ENCODE assay signal across 7 cellular contexts in the genomic region with DNA sequence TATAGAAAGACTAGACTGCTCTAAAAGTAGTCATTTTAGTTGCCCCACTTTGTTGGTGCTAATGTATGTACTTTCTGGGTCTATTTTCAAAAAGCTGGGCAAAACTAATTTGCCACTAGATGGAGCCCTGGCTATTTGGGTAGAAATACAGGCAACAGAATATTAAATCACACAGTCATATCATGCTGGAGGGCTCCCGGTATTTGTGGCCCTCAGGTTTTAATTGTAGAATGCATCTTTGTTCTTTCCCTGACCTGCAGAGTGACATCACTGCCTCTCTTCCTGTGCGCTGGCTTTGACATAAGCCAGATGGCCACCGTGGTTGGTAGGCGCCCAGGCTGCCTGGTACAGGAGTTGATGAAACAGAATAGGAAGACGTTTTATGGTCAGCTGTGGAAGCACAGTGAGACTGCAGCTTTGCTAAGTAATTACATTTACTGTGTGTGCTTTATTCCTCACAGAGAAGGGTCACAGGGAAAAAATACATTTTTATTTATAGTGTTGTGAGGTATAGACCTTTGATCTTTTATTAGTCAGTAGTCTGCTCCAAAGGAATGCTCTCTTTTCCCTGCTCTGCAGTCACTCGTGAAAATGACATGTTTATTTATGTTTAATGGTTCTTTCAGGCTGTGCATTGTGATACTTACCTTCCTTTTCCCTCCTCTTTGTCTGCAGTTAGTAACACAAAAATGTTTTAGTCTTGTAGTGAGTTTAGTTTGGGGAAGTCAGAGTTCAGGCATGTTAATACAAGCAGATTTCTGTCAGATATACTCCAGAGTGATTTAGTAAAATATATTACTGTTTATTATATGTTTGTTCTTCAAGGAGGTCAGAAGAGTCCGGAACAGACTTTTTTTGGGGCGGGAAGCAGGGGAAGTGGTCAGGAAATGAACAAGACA. TPM values are rescaled to one million over a fixed set of nuclear protein-coding genes. Genes with fewer than 3 reads are reported as not detected.
DNase-seq lines count a peak whose midpoint lies in the region; ATAC-seq, FAIRE-seq and TF ChIP-seq lines count a peak whose summit lies in the region.

No MANE protein-coding gene starts in this region.

- H3K4me3 ChIP-seq in NB4 (ENCODE audit: low read depth, low read length) (no peak overlapping the region), adipocyte (ENCODE audit: low read length) (no peak overlapping the region)
- H3K4me3 ChIP-seq in CD8-positive, alpha-beta memory T cell (ENCODE audit: low read length): no peak overlapping the region

- ATAC-seq in GM21723 (IDR thresholded peaks at IDR 0.05; ENCODE audit: unreplicated experiment): no peak

- H3K36me3 Mint-ChIP-seq in CD8-positive, alpha-beta memory T cell: no peaks in the 10 kb centered on the region

- H3K27me3 Mint-ChIP-seq in CD8-positive, alpha-beta memory T cell: peaks cover 7 to 36% of the 10 kb centered on the region in 2 donors

- H3K4me1 ChIP-seq in adipocyte (ENCODE audit: control insufficient read depth, insufficient read depth, low read length): peaks cover 25% of the 10 kb centered on the region
- no peaks in the 10 kb centered on the region for H3K4me1 ChIP-seq in CD8-positive, alpha-beta memory T cell (ENCODE audit: insufficient read depth, low read length)

- CTCF ChIA-PET in CD8-positive, alpha-beta memory T cell (lab: Charles Lee): no interaction called here

- no peak for FAIRE-seq in urothelium cell line (lab: Jason Lieb, UNC)

- no peaks in the 10 kb centered on the region for H3K9me3 ChIP-seq in adipocyte (ENCODE audit: control insufficient read depth, low read length)
- H3K9me3 ChIP-seq in CD8-positive, alpha-beta memory T cell (ENCODE audit: low read length): no peaks in the 10 kb centered on the region

- no peak overlapping the region for H3K27ac ChIP-seq in CD8-positive, alpha-beta memory T cell (ENCODE audit: low read depth, low read length)

- no peaks in the 10 kb centered on the region for H3K9me3 Mint-ChIP-seq in CD8-positive, alpha-beta memory T cell

- H3K4me1 Mint-ChIP-seq in CD8-positive, alpha-beta memory T cell: no peaks in the 10 kb centered on the region

- peak; percentile 55 for TF ChIP-seq CTCF in GM12873 (IDR thresholded peaks at IDR 0.05; ENCODE audit: insufficient read depth, low read depth, low read length, missing control alignments)
- TF ChIP-seq CTCF in NB4 (IDR thresholded peaks at IDR 0.05; ENCODE audit: low read depth, low read length): peak; percentile 69

- H3K27me3 ChIP-seq in adipocyte (replicated peaks; ENCODE audit: control insufficient read depth, insufficient read depth, low read length): no peaks in the 10 kb centered on the region
- H3K27me3 ChIP-seq in CD8-positive, alpha-beta memory T cell (ENCODE audit: insufficient read depth, low read length, poor library complexity, severe bottlenecking): no peaks in the 10 kb centered on the region

- peak overlapping the region; percentile 41 for H3K9ac ChIP-seq in adipocyte (ENCODE audit: low read length)

- TF ChIP-seq POLR2A in NB4 (IDR thresholded peaks at IDR 0.05; ENCODE audit: extremely low read depth, insufficient read length): no peak

- no peak overlapping the region for H3K4me3 Mint-ChIP-seq in CD8-positive, alpha-beta memory T cell

- POLR2A ChIA-PET in CD8-positive, alpha-beta memory T cell (lab: Charles Lee): no interaction called here

- peaks cover 3% of the 10 kb centered on the region for H3K36me3 ChIP-seq in adipocyte (ENCODE audit: control insufficient read depth, insufficient read depth, low read length, severe bottlenecking)
- H3K36me3 ChIP-seq in CD8-positive, alpha-beta memory T cell (ENCODE audit: insufficient read depth, low read length): no peaks in the 10 kb centered on the region

- peak; percentile 69 for DNase-seq in NB4 (ENCODE audit: low read depth)
- DNase-seq in adipocyte (ENCODE audit: low read depth): peak; percentile 80
- DNase-seq in iPS-NIHi11 (ENCODE audit: low spot score): peak; percentile 31
- DNase-seq in urothelium cell line (ENCODE audit: low spot score): peak; percentile 40
- DNase-seq in CD8-positive, alpha-beta memory T cell: no peak

- no peak overlapping the region for H3K27ac Mint-ChIP-seq in CD8-positive, alpha-beta memory T cell

RNA-seq across cellular contexts. Expression of a gene that starts 28.4 kb away (rescaled TPM):
- total RNA-seq in CD8-positive, alpha-beta memory T cell: not detected
- not detected for polyA plus RNA-seq in CD8-positive, alpha-beta memory T cell

Comparison
In these comparisons a context has a peak if more than half of its experiments do, and no peak if none do; other contexts are left out.
1. DNase-seq: peak in NB4 (single experiment), adipocyte (single experiment), iPS-NIHi11 (single experiment) and urothelium cell line (single experiment); none in CD8-positive, alpha-beta memory T cell (0 of 5).